ENCODE assay signal across 33 cellular contexts in the genomic region with DNA sequence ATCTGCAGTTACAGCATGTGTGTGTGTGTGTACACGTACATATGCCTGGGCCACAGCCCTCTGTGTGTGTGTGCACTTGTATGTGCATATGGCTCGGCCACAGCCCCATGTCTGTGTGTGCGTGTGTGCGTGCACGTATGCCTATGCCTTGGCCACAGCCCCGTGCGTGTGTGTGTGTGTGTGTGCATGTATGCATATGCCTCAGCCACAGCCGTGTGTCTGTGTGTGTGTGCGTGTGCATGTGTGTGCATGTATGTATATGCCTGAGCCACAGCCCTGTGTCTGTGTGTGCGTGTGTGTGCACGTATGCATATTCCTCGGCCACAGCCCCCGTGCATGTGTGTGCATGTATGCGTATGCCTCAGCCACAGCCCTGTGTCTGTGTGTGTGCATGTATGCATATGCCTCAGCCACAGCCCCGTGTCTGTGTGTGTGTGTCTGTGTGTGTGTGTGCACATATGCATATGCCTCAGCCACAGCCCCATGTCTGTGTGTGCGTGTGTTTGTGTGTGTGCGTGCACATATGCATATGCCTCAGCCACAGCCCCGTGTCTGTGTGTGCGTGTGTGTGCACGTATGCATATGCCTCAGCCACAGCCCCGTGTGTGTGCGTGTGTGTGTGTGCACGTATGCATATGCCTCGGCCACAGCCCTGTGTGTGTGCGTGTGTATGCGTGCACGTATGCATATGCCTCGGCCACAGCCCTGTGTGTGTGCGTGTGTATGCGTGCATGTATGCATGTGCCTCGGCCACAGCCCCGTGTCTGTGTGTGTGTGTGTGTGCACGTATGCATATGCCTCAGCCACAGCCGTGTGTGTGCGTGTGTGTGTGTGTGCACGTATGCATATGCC. TPM values are rescaled to one million over a fixed set of nuclear protein-coding genes. Genes with fewer than 3 reads are reported as not detected.
"Had no signal": no experiment of that assay in that cellular context is flagged by ENCODE, and none has a peak within 500 bp of the region (broad histone marks: within the 10 kb centered on the region; RNA-seq: fewer than 3 reads in every experiment).

No MANE protein-coding gene starts in this region.

- H3K4me1 ChIP-seq: heart right ventricle, lower lobe of right lung, neural progenitor cell, suprapubic skin, tibial artery, upper lobe of right lung had no signal

- H3K9me3 Mint-ChIP-seq: activated naive CD4-positive, alpha-beta T cell treated with anti-CD3 and anti-CD28 coated beads for 36 hours; activated T-helper 1 cell treated with anti-CD3 and anti-CD28 coated beads, Interleukin-12 subunit alpha, Interleukin-12 subunit beta, Interleukin-2, Interleukin-4 antibody, amounts not matched to agents 30 ng/mL and 10 ng/mL and 1 ng/mL, durations not matched to agents 14 hours and 24 hours and 36 hours; natural killer cell; neural progenitor cell had no signal

- H3K36me3 Mint-ChIP-seq: natural killer cell had no signal

- ATAC-seq: activated CD4-positive, CD25-positive, alpha-beta regulatory T cell treated with anti-CD3 and anti-CD28 coated beads, Interleukin-2, amount 50 U/mL, for 24 hours; heart right ventricle; left lobe of liver; lower lobe of right lung; natural killer cell; right cardiac atrium; T-helper 17 cell; upper lobe of right lung had no signal

- DNase-seq: activated CD4-positive, alpha-beta T cell treated with anti-CD3 and anti-CD28 coated beads for 48 hours; activated CD4-positive, alpha-beta T cell treated with anti-CD3 and anti-CD28 coated beads, Interleukin-2, amount 50 U/mL, for 48 hours; activated CD8-positive, alpha-beta memory T cell treated with anti-CD3 and anti-CD28 coated beads for 24 hours; activated effector memory CD4-positive, alpha-beta T cell treated with anti-CD3 and anti-CD28 coated beads, Interleukin-2, amount 50 U/mL, for 16 hours; activated naive CD4-positive, alpha-beta T cell treated with anti-CD3 and anti-CD28 coated beads for 36 hours; activated T-cell treated with anti-CD3 and anti-CD28 coated beads, Interleukin-2, amount 50 U/mL, for 1 hour; amniotic stem cell; brain microvascular endothelial cell; dorsolateral prefrontal cortex; effector memory CD4-positive, alpha-beta T cell; erythroblast; foreskin fibroblast; heart right ventricle; kidney glomerular epithelial cell; lower lobe of right lung; mesendoderm; natural killer cell; right cardiac atrium; spleen; stimulated activated naive CD4-positive, alpha-beta T cell; T-helper 17 cell; T1000; tibial artery; upper lobe of right lung; WERI-Rb-1 had no signal

- H3K27ac Mint-ChIP-seq: activated naive CD4-positive, alpha-beta T cell treated with anti-CD3 and anti-CD28 coated beads for 36 hours; activated T-helper 1 cell treated with anti-CD3 and anti-CD28 coated beads, Interleukin-12 subunit alpha, Interleukin-12 subunit beta, Interleukin-2, Interleukin-4 antibody, amounts not matched to agents 30 ng/mL and 10 ng/mL and 1 ng/mL, durations not matched to agents 14 hours and 24 hours and 36 hours; natural killer cell; neural progenitor cell; T-helper 17 cell had no signal

- H3K27ac ChIP-seq: brain microvascular endothelial cell, coronary artery, dorsolateral prefrontal cortex, heart right ventricle, lower lobe of right lung, neural progenitor cell, spleen, suprapubic skin, tibial artery, upper lobe of right lung, WERI-Rb-1 had no signal

- H3K4me3 Mint-ChIP-seq: activated naive CD4-positive, alpha-beta T cell treated with anti-CD3 and anti-CD28 coated beads for 36 hours; activated T-helper 1 cell treated with anti-CD3 and anti-CD28 coated beads, Interleukin-12 subunit alpha, Interleukin-12 subunit beta, Interleukin-2, Interleukin-4 antibody, amounts not matched to agents 30 ng/mL and 10 ng/mL and 1 ng/mL, durations not matched to agents 14 hours and 24 hours and 36 hours; natural killer cell; neural progenitor cell; T-helper 17 cell had no signal

- H3K9ac ChIP-seq: neural progenitor cell had no signal

- H3K36me3 ChIP-seq: neural progenitor cell had no signal

- H3K9me3 ChIP-seq: heart right ventricle, lower lobe of right lung, spleen, suprapubic skin, tibial artery, upper lobe of right lung had no signal

- H3K4me2 ChIP-seq: neural progenitor cell had no signal

- FAIRE-seq: astrocyte had no signal

- H2AFZ ChIP-seq: neural progenitor cell had no signal

- H3K4me1 Mint-ChIP-seq: neural progenitor cell had no signal

- H3K27me3 Mint-ChIP-seq: T-helper 17 cell had no signal

- H3K4me3 ChIP-seq: coronary artery, dorsolateral prefrontal cortex, heart right ventricle, lower lobe of right lung, neural progenitor cell, spleen, suprapubic skin, tibial artery, upper lobe of right lung had no signal

- H3K27me3 ChIP-seq: brain microvascular endothelial cell, dorsolateral prefrontal cortex, heart right ventricle, neural progenitor cell, spleen, suprapubic skin, tibial artery, upper lobe of right lung had no signal

RNA-seq across cellular contexts. Expression of gene SOX18, which starts 28.1 kb away (rescaled TPM):
- total RNA-seq: activated naive CD4-positive, alpha-beta T cell treated with anti-CD3 and anti-CD28 coated beads for 36 hours; mononuclear cell; natural killer cell; T-helper 17 cell had no signal
